Comparison of ENCODE assay signal across 8 cellular contexts in genomic region chr6:57021086-57021720, GRCh38. TPM values are rescaled to one million over a fixed set of nuclear protein-coding genes. Genes with fewer than 3 reads are reported as not detected.
DNase-seq lines count a peak whose midpoint lies in the region; ATAC-seq and TF ChIP-seq lines count a peak whose summit lies in the region.

No MANE protein-coding gene starts in this region.

- H4K20me1 ChIP-seq in osteoblast (ENCODE audit: insufficient read depth, low read length), result no peaks in the 10 kb centered on the region

- ATAC-seq in left ventricle myocardium superior, result no peak

- no peaks in the 10 kb centered on the region for H3K27me3 ChIP-seq in cardiac muscle cell
- no peaks in the 10 kb centered on the region for H3K27me3 ChIP-seq in osteoblast (ENCODE audit: insufficient read depth, low read length)

- H3K4me3 ChIP-seq in cardiac muscle cell (no peak overlapping the region), fibroblast of mammary gland (ENCODE audit: control insufficient read depth, low read depth, low read length) (no peak overlapping the region), osteoblast (ENCODE audit: insufficient read depth, low read length) (no peak overlapping the region)

- DNase-seq in cardiac muscle cell (ENCODE audit: low read depth in 1 of 2, low spot score in 1 of 2) (peak; percentile 46 to 69), left ventricle myocardium superior (no peak), HEK293T (ENCODE audit: extremely low spot score) (peak; percentile 63), NCI-H1105 treated with DMSO at 0.1 percent for 48 hours (lab: John Stamatoyannopoulos, UW) (peak; percentile 59), SKM-1 treated with dmso at 0.1 percent for 144 hours (lab: John Stamatoyannopoulos, UW; ENCODE audit: unreplicated experiment) (peak; percentile 41), fibroblast of mammary gland (ENCODE audit: low read depth) (peak; percentile 66), osteoblast (ENCODE audit: insufficient read length, low spot score, missing footprints) (no peak)
- DNase-seq in NK-92 treated with Interleukin-12 subunit alpha and Interleukin-12 subunit beta, amount 100 ng/mL, for 24 hours (lab: John Stamatoyannopoulos, UW), result no peak

- CTCF ChIA-PET in HEK293T (lab: Yijun Ruan, JAX), result interaction anchor here (2.3 kb wide), 1 partner anchor 66 kb away, joined by 5 read pairs; the partner anchor contains the start of gene BEND6

- POLR2A ChIA-PET in HEK293T (lab: Yijun Ruan, JAX), result no interaction called here

- peak overlapping the region; percentile 63 for H2AFZ ChIP-seq in osteoblast (ENCODE audit: low read length)

- peak; percentile 38 for TF ChIP-seq CTCF in cardiac muscle cell (IDR thresholded peaks at IDR 0.05; ENCODE audit: low read depth, low read length)
- peak; percentile 44 for TF ChIP-seq CTCF in fibroblast of mammary gland (conservative IDR thresholded peaks at IDR 0.05; ENCODE audit: control insufficient read depth, insufficient read depth, low read depth, low read length)
- peak; percentile 58 for TF ChIP-seq CTCF in osteoblast (IDR thresholded peaks at IDR 0.05; ENCODE audit: extremely low read depth, low read depth, low read length)

- H3K4me2 ChIP-seq in osteoblast (ENCODE audit: insufficient read depth, low read length), result no peak overlapping the region

- H3K36me3 ChIP-seq in cardiac muscle cell (no peaks in the 10 kb centered on the region), osteoblast (ENCODE audit: insufficient read depth, low read length) (no peaks in the 10 kb centered on the region)

- H3K27ac ChIP-seq in cardiac muscle cell (no peak overlapping the region), osteoblast (ENCODE audit: low read depth, low read length) (no peak overlapping the region)

- H3K9me3 ChIP-seq in cardiac muscle cell (ENCODE audit: low read depth) (no peaks in the 10 kb centered on the region), osteoblast (ENCODE audit: low read depth, low read length) (no peaks in the 10 kb centered on the region)

- intact Hi-C loops in left ventricle myocardium superior (cut with micrococcal nuclease), result loop anchor here (5.0 kb wide), 1 partner anchor 119 kb away; no protein-coding TSS in a partner anchor

- no peaks in the 10 kb centered on the region for H3K79me2 ChIP-seq in osteoblast (ENCODE audit: insufficient read depth, low read length)

- H3K4me1 ChIP-seq in cardiac muscle cell (ENCODE audit: low read depth), result no peaks in the 10 kb centered on the region
- no peaks in the 10 kb centered on the region for H3K4me1 ChIP-seq in osteoblast (ENCODE audit: insufficient read depth, low read length)

TF ChIP-seq in HEK293T, 16 proteins besides CTCF, POLR2A, EP300 and RAD21:
- no peak for TF ChIP-seq FOXM1 (IDR thresholded peaks at IDR 0.05; ENCODE audit: borderline replicate concordance)
- TF ChIP-seq ELF4 (IDR thresholded peaks at IDR 0.05), result no peak
- TF ChIP-seq ARNT (IDR thresholded peaks at IDR 0.05), result no peak
- no peak for TF ChIP-seq LEF1 (IDR thresholded peaks at IDR 0.05; ENCODE audit: borderline replicate concordance)
- no peak for TF ChIP-seq SP1 (IDR thresholded peaks at IDR 0.05)
- TF ChIP-seq TARDBP (IDR thresholded peaks at IDR 0.05), result no peak
- TF ChIP-seq NFRKB (IDR thresholded peaks at IDR 0.05), result no peak
- TF ChIP-seq FOXA1 (IDR thresholded peaks at IDR 0.05), result no peak
- no peak for TF ChIP-seq FOXK2 (IDR thresholded peaks at IDR 0.05)

RNA-seq across cellular contexts. Expression of gene KIAA1586, which starts 25.3 kb away (rescaled TPM):
- total RNA-seq in cardiac muscle cell, result 8.9 and 15.9 TPM in 2 replicates
- 14.4 and 16.6 TPM in 2 replicates for polyA plus RNA-seq in cardiac muscle cell
- 7.7 TPM for total RNA-seq in left ventricle myocardium superior
- 17.4 and 20.0 TPM in 2 replicates for total RNA-seq in osteoblast

Comparison
In these comparisons a context has a peak if more than half of its experiments do, and no peak if none do; other contexts are left out.
1. DNase-seq: peak in cardiac muscle cell (2 of 2), HEK293T (single experiment), NCI-H1105 treated with DMSO at 0.1 percent for 48 hours (single experiment), SKM-1 treated with dmso at 0.1 percent for 144 hours (single experiment) and fibroblast of mammary gland (single experiment); none in left ventricle myocardium superior (single experiment), osteoblast (single experiment) and NK-92 treated with Interleukin-12 subunit alpha and Interleukin-12 subunit beta, amount 100 ng/mL, for 24 hours (single experiment).
2. Peak in every context shown above with its lines, with median percentiles within 50 percentile points of each other: CTCF ChIP-seq.